19 cellular contexts compared by ENCODE assay signal in the genomic region with DNA sequence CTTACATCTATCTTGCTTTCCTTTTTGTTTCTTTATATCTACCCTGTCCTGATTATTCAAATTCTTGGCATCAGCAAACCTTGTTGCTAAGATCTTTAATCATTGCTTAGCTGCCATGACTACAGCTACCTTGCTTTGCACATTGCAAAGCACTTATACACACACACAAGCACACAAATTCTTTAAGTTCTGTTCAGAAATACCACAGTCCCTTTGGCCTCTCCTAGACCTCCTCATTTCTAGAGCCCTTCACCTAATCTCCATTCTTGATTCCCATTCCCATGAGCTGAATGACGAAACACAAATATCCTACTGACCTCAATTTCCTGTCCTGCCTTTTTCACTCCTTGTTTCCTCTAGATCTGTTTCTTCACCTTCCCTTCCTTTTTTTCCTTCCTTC.
A peak's percentile ranks its signal among the peaks of the same experiment; 100 is the strongest.
DNase-seq lines count a peak whose midpoint lies in the region; ATAC-seq, FAIRE-seq and TF ChIP-seq lines count a peak whose summit lies in the region.
"Had no signal": no experiment of that assay in that cellular context is flagged by ENCODE, and none has a peak within 500 bp of the region (broad histone marks: within the 10 kb centered on the region; RNA-seq: fewer than 3 reads in every experiment).

No MANE protein-coding gene starts in this region.

- ATAC-seq in lower lobe of right lung (peak; percentile 83 to 88), HepG2 (no peak)
- ATAC-seq in stimulated activated memory B cell treated with anti-CD40 and anti-IgM and Interleukin-4, amounts not matched to agents 10 μg/mL and 1 μg/mL and 100 μg/mL, for 72 hours = no peak
- ATAC-seq: A549; CD8-positive, alpha-beta T cell had no signal

- H3K4me1 Mint-ChIP-seq in stimulated activated memory B cell treated with anti-CD40 and anti-IgM and Interleukin-4, amounts not matched to agents 10 μg/mL and 1 μg/mL and 100 μg/mL, for 72 hours = no peaks in the 10 kb centered on the region
- H3K4me1 Mint-ChIP-seq: IgD-negative memory B cell had no signal

- H3K9me3 Mint-ChIP-seq in stimulated activated memory B cell treated with anti-CD40 and anti-IgM and Interleukin-4, amounts not matched to agents 10 μg/mL and 1 μg/mL and 100 μg/mL, for 72 hours = peaks cover 4% of the 10 kb centered on the region
- H3K9me3 Mint-ChIP-seq: CD8-positive, alpha-beta T cell had no signal

- peak; percentile 7 for DNase-seq in RCC 7860 (ENCODE audit: low spot score)
- peak; percentile 32 for DNase-seq in epithelial cell of proximal tubule (ENCODE audit: low read depth)
- DNase-seq in lower lobe of right lung = no peak
- DNase-seq in HepG2 (ENCODE audit: low spot score) = no peak
- no peak for DNase-seq in stimulated activated CD4-positive, alpha-beta T cell treated with anti-CD3 and anti-CD28 coated beads, Interleukin-2, amount 100 ng/mL, for 48 hours
- DNase-seq in HT-29 (ENCODE audit: low spot score) = no peak
- DNase-seq: AML-193; Calu3; CD8-positive, alpha-beta T cell; DMS79 treated with DMSO at 0.1 percent for 48 hours; GF-D8 had no signal

- H3K36me3 Mint-ChIP-seq in stimulated activated memory B cell treated with anti-CD40 and anti-IgM and Interleukin-4, amounts not matched to agents 10 μg/mL and 1 μg/mL and 100 μg/mL, for 72 hours = no peaks in the 10 kb centered on the region
- H3K36me3 Mint-ChIP-seq: CD8-positive, alpha-beta T cell; IgD-negative memory B cell had no signal

- intact Hi-C loops in lower lobe of right lung (cut with DNase I) = no loop called here
- intact Hi-C loops in HepG2 (cut with micrococcal nuclease; ENCODE audit: unreplicated experiment) = no loop called here

- no peak for TF ChIP-seq POLR2A in HepG2 (IDR thresholded peaks at IDR 0.05; ENCODE audit: insufficient read depth in 1 of 2, low read depth in 2 of 2, low read length in 2 of 2)

- 0% methylated on average over 1 of the region's 1 CpG for WGBS in HepG2 (ENCODE audit: low lambda C conversion rate)

- H2AFZ ChIP-seq in HepG2 (ENCODE audit: low read length) = no peak overlapping the region

- no peak overlapping the region for H3K27ac Mint-ChIP-seq in stimulated activated memory B cell treated with anti-CD40 and anti-IgM and Interleukin-4, amounts not matched to agents 10 μg/mL and 1 μg/mL and 100 μg/mL, for 72 hours
- H3K27ac Mint-ChIP-seq: CD8-positive, alpha-beta T cell; IgD-negative memory B cell had no signal

- FAIRE-seq in RCC 7860 (lab: Jason Lieb, UNC) (no peak), HepG2 (lab: Jason Lieb, UNC) (no peak)
- FAIRE-seq: A549, GM19239, HTR-8/SVneo had no signal

- no peaks in the 10 kb centered on the region for H3K36me3 ChIP-seq in BLaER1 treated with 17β-estradiol and CSF1 and Interleukin-3, amounts not matched to agents 10 nM and 100 nM
- H3K36me3 ChIP-seq in lower lobe of right lung (no peaks in the 10 kb centered on the region), HepG2 (replicated peaks in 1 of 2; ENCODE audit: control insufficient read depth in 1 of 2, insufficient read depth in 2 of 2, low read length in 2 of 2) (no peaks in the 10 kb centered on the region)
- H3K36me3 ChIP-seq: HAP-1 had no signal

- H4K20me1 ChIP-seq in BLaER1 treated with 17β-estradiol and CSF1 and Interleukin-3, amounts not matched to agents 10 nM and 100 nM = no peaks in the 10 kb centered on the region
- no peaks in the 10 kb centered on the region for H4K20me1 ChIP-seq in HepG2 (ENCODE audit: insufficient read depth, low read length)

- no peak overlapping the region for H3K27ac ChIP-seq in BLaER1 treated with 17β-estradiol and CSF1 and Interleukin-3, amounts not matched to agents 10 nM and 100 nM
- H3K27ac ChIP-seq in lower lobe of right lung (no peak overlapping the region), HepG2 (ENCODE audit: extremely low read length, insufficient read depth, low read length) (no peak overlapping the region)
- H3K27ac ChIP-seq: 22Rv1, A549 had no signal

- in situ Hi-C loops in HepG2 (cut with HindIII; ENCODE audit: extremely low pct_ligation_motif_present, low pct_unique_long_range_greater_than_20kb) = no loop called here

- no peaks in the 10 kb centered on the region for H3K79me2 ChIP-seq in HepG2 (ENCODE audit: insufficient read depth, low read length)

- H3K4me3 ChIP-seq in BLaER1 treated with 17β-estradiol and CSF1 and Interleukin-3, amounts not matched to agents 10 nM and 100 nM = no peak overlapping the region
- H3K4me3 ChIP-seq in epithelial cell of proximal tubule (ENCODE audit: low read depth, low read length) (no peak overlapping the region), lower lobe of right lung (no peak overlapping the region), HepG2 (replicated peaks in 1 of 3; ENCODE audit: insufficient read depth in 1 of 3, low read depth in 2 of 3, low read length in 3 of 3) (no peak overlapping the region)
- H3K4me3 ChIP-seq: A549, HAP-1 had no signal

- TF ChIP-seq EP300 in HepG2 (IDR thresholded peaks at IDR 0.05; ENCODE audit: low read depth in 2 of 2, low read length in 2 of 2) (no peak), HepG2 (CRISPR knock-in tag; IDR thresholded peaks at IDR 0.05; ENCODE audit: borderline replicate concordance) (no peak)

- H3K9me3 ChIP-seq in BLaER1 treated with 17β-estradiol and CSF1 and Interleukin-3, amounts not matched to agents 10 nM and 100 nM (replicated peaks in 1 of 11) = no peaks in the 10 kb centered on the region
- H3K9me3 ChIP-seq in lower lobe of right lung = no peaks in the 10 kb centered on the region
- no peaks in the 10 kb centered on the region for H3K9me3 ChIP-seq in HepG2 (ENCODE audit: low read length)
- H3K9me3 ChIP-seq: A549, HAP-1 had no signal

- H3K4me2 ChIP-seq in BLaER1 treated with 17β-estradiol and CSF1 and Interleukin-3, amounts not matched to agents 10 nM and 100 nM = peak overlapping the region in 6 of 11 experiments; percentile 6 to 39 (median 30); a peak in 6 of 22 replicates
- no peak overlapping the region for H3K4me2 ChIP-seq in HepG2 (ENCODE audit: low read depth, low read length)
- H3K4me2 ChIP-seq: A549 had no signal

- no peak overlapping the region for H3K9ac ChIP-seq in BLaER1 treated with 17β-estradiol and CSF1 and Interleukin-3, amounts not matched to agents 10 nM and 100 nM
- no peak overlapping the region for H3K9ac ChIP-seq in HepG2 (ENCODE audit: insufficient read depth, low read depth, low read length)

- H3K27me3 ChIP-seq in BLaER1 treated with 17β-estradiol and CSF1 and Interleukin-3, amounts not matched to agents 10 nM and 100 nM = no peaks in the 10 kb centered on the region
- H3K27me3 ChIP-seq in lower lobe of right lung (ENCODE audit: low read depth) (no peaks in the 10 kb centered on the region), HepG2 (ENCODE audit: control insufficient read depth in 1 of 2, insufficient read depth in 2 of 2, low read length in 2 of 2) (no peaks in the 10 kb centered on the region)

- peaks cover 0 to 11% (median 2%) of the 10 kb centered on the region in 10 experiments; a peak in 8 of 20 replicates for H3K4me1 ChIP-seq in BLaER1 treated with 17β-estradiol and CSF1 and Interleukin-3, amounts not matched to agents 10 nM and 100 nM
- H3K4me1 ChIP-seq in lower lobe of right lung = no peaks in the 10 kb centered on the region
- H3K4me1 ChIP-seq in HepG2 (ENCODE audit: insufficient read depth, low read length) = no peaks in the 10 kb centered on the region
- H3K4me1 ChIP-seq: A549, HAP-1 had no signal

- no TSS peak for BruUV-seq in HepG2 (replicated peaks; lab: Mats Ljungman, UMichigan)

- POLR2A ChIA-PET in HepG2 (lab: Yijun Ruan, JAX) = no interaction called here

- no peak overlapping the region for H3K4me3 Mint-ChIP-seq in stimulated activated memory B cell treated with anti-CD40 and anti-IgM and Interleukin-4, amounts not matched to agents 10 μg/mL and 1 μg/mL and 100 μg/mL, for 72 hours
- H3K4me3 Mint-ChIP-seq: CD8-positive, alpha-beta T cell; IgD-negative memory B cell had no signal

- CTCF ChIA-PET in HepG2 (lab: Yijun Ruan, JAX; ENCODE audit: low intra/inter-chr PET ratio, low total read pairs) = no interaction called here

- TF ChIP-seq RAD21 in HepG2 (CRISPR knock-in tag; IDR thresholded peaks at IDR 0.05) = no peak

- TF ChIP-seq CTCF in epithelial cell of proximal tubule (conservative IDR thresholded peaks at IDR 0.05; ENCODE audit: low read depth, low read length) = no peak
- TF ChIP-seq CTCF in lower lobe of right lung (IDR thresholded peaks at IDR 0.05) = no peak
- TF ChIP-seq CTCF in HepG2 (CRISPR knock-in tag; IDR thresholded peaks at IDR 0.05) = no peak

- H3K27me3 Mint-ChIP-seq in stimulated activated memory B cell treated with anti-CD40 and anti-IgM and Interleukin-4, amounts not matched to agents 10 μg/mL and 1 μg/mL and 100 μg/mL, for 72 hours = no peaks in the 10 kb centered on the region

TF ChIP-seq in HepG2, 621 proteins besides CTCF, POLR2A, EP300 and RAD21:
- no peak for TF ChIP-seq CHCHD3 (CRISPR knock-in tag; IDR thresholded peaks at IDR 0.05)

Comparison
In these comparisons a context has a peak if more than half of its experiments do, and no peak if none do; other contexts are left out.
1. DNase-seq: peak in RCC 7860 (single experiment) and epithelial cell of proximal tubule (single experiment); none in lower lobe of right lung (single experiment), HepG2 (single experiment), stimulated activated CD4-positive, alpha-beta T cell treated with anti-CD3 and anti-CD28 coated beads, Interleukin-2, amount 100 ng/mL, for 48 hours (0 of 2) and HT-29 (single experiment).
2. ATAC-seq: peak in lower lobe of right lung (2 of 2); none in HepG2 (single experiment) and stimulated activated memory B cell treated with anti-CD40 and anti-IgM and Interleukin-4, amounts not matched to agents 10 μg/mL and 1 μg/mL and 100 μg/mL, for 72 hours (single experiment).